7 cellular contexts compared by ENCODE assay signal in the genomic region with DNA sequence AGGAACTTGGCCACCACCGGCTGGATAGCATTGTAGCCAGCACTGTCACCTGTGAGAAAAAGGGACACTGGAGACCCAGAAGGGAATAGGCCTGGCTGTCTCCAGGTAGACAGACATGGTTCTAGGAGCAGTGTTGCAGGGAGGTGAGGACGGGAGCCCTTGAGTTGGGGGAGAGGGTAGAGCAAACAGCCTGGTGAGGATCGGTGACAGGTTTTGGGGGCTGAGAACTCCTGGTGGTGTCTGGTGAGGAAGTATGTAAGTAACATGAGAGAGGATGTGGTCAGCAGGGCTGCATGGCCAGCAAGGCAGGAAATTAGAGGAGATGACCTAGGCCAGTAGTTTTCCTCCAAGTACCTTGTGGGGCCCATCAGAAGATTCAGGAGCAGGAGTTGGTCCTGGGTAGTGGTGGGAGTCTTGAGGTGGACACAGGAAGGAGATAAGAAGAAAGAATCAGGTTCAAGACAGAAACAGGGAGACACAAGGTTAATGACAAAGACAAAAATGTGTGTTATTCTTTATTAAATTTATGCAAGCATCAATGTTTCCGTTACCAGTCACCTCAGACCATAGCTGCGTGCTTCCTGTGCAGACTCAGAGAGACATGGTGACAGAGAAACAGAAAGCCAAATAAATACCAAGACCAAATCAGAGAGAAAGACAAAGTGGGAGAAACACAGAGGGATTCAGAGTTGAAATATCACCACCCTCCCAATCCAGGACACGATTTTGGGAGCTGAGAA. TPM values are rescaled to one million over a fixed set of nuclear protein-coding genes. Genes with fewer than 3 reads are reported as not detected.
DNase-seq lines count a peak whose midpoint lies in the region; ATAC-seq and TF ChIP-seq lines count a peak whose summit lies in the region.

A gene (minus strand): TSS at position 491 of the 740 bp plus-strand sequence. CDS start 460 bp downstream, at position 31.

- H3K27ac Mint-ChIP-seq in T-cell = peak within 1 kb of the TSS; percentile 98
- peak within 1 kb of the TSS; percentile 98 for H3K27ac Mint-ChIP-seq in stimulated activated memory B cell treated with anti-CD40 and anti-IgM and Interleukin-4, amounts not matched to agents 10 μg/mL and 1 μg/mL and 100 μg/mL, for 72 hours

- CTCF ChIA-PET in T-cell (lab: Charles Lee) = interaction anchor here (0.7 to 4.2 kb wide), 5 partner anchors 18 to 47 kb away, joined by 3 to 23 read pairs (median 4); a partner anchor contains a TSS

- H3K27me3 Mint-ChIP-seq in T-cell = no peaks in the 10 kb centered on the region
- no peaks in the 10 kb centered on the region for H3K27me3 Mint-ChIP-seq in stimulated activated memory B cell treated with anti-CD40 and anti-IgM and Interleukin-4, amounts not matched to agents 10 μg/mL and 1 μg/mL and 100 μg/mL, for 72 hours

- peaks cover 13% of the 10 kb centered on the region for H3K36me3 Mint-ChIP-seq in T-cell
- peaks cover 12% of the 10 kb centered on the region for H3K36me3 Mint-ChIP-seq in stimulated activated memory B cell treated with anti-CD40 and anti-IgM and Interleukin-4, amounts not matched to agents 10 μg/mL and 1 μg/mL and 100 μg/mL, for 72 hours

- intact Hi-C loops in thyroid gland (cut with DNase I) = no loop called here

- POLR2A ChIA-PET in T-cell (lab: Charles Lee) = interaction anchor here (0.5 to 1.9 kb wide), 10 partner anchors 20 to 851 kb away, joined by 3 to 10 read pairs (median 4); a partner anchor contains a TSS

- no peak for TF ChIP-seq CTCF in coronary artery (IDR thresholded peaks at IDR 0.05)
- TF ChIP-seq CTCF in thyroid gland (IDR thresholded peaks at IDR 0.05) = no peak

- TF ChIP-seq POLR2A in thyroid gland (IDR thresholded peaks at IDR 0.05) = no peak

- no peaks in the 10 kb centered on the region for H3K9me3 Mint-ChIP-seq in T-cell
- no peaks in the 10 kb centered on the region for H3K9me3 Mint-ChIP-seq in stimulated activated memory B cell treated with anti-CD40 and anti-IgM and Interleukin-4, amounts not matched to agents 10 μg/mL and 1 μg/mL and 100 μg/mL, for 72 hours

- peaks cover 14% of the 10 kb centered on the region for H3K27me3 ChIP-seq in thyroid gland

- 62 to 74% methylated on average over 6 of the region's 6 CpGs for WGBS in thyroid gland, 2 donors

- DNase-seq in T-cell (peak; percentile 33 to 77 (median 66)), coronary artery (ENCODE audit: low spot score) (no peak), DMS53 (lab: John Stamatoyannopoulos, UW) (no peak), cerebellar cortex (ENCODE audit: low spot score) (no peak), thyroid gland (no peak)

- H3K4me3 Mint-ChIP-seq in T-cell = peak within 1 kb of the TSS; percentile 98 to 99 (median 98)
- peak within 1 kb of the TSS; percentile 93 for H3K4me3 Mint-ChIP-seq in stimulated activated memory B cell treated with anti-CD40 and anti-IgM and Interleukin-4, amounts not matched to agents 10 μg/mL and 1 μg/mL and 100 μg/mL, for 72 hours

- H3K4me1 ChIP-seq in thyroid gland = peaks cover 13 to 16% of the 10 kb centered on the region in 2 donors

- ATAC-seq in GM19438 (IDR thresholded peaks at IDR 0.05; ENCODE audit: low read depth, unreplicated experiment) (peak; percentile 43), T-cell (replicated peaks in 1 of 4) (peak; percentile 58 to 73 (median 64))
- ATAC-seq in stimulated activated memory B cell treated with anti-CD40 and anti-IgM and Interleukin-4, amounts not matched to agents 10 μg/mL and 1 μg/mL and 100 μg/mL, for 72 hours = peak; percentile 79

- H3K27ac ChIP-seq in coronary artery (peak within 1 kb of the TSS; percentile 17 to 80), thyroid gland (no peak within 1 kb of the TSS)

- H3K4me1 Mint-ChIP-seq in T-cell = peaks cover 60 to 75% (median 68%) of the 10 kb centered on the region in 3 donors
- H3K4me1 Mint-ChIP-seq in stimulated activated memory B cell treated with anti-CD40 and anti-IgM and Interleukin-4, amounts not matched to agents 10 μg/mL and 1 μg/mL and 100 μg/mL, for 72 hours = peaks cover 73% of the 10 kb centered on the region

- no peaks in the 10 kb centered on the region for H3K9me3 ChIP-seq in thyroid gland

- no peaks in the 10 kb centered on the region for H3K36me3 ChIP-seq in thyroid gland

- H3K4me3 ChIP-seq in coronary artery = no peak within 1 kb of the TSS
- H3K4me3 ChIP-seq in thyroid gland (replicated peaks in 1 of 3) = no peak within 1 kb of the TSS

RNA-seq across cellular contexts. Expression of the gene that starts here (rescaled TPM):
- total RNA-seq in T-cell (100 to 1,000 TPM; 198 to 413 (median 243) TPM), thyroid gland (1 to 10 TPM; 3.2 to 6.3 (median 4.6) TPM)

Comparison
In these comparisons a context has a peak if more than half of its experiments do, and no peak if none do; other contexts are left out.
1. RNA of the gene that starts here (total RNA-seq): 198 to 413 TPM in T-cell; 3.2 to 6.3 TPM in thyroid gland; every median in the first group is over 10 times any median in the second.
2. DNase-seq: peak in T-cell (34 of 34); none in coronary artery (single experiment), DMS53 (single experiment), cerebellar cortex (single experiment) and thyroid gland (0 of 2).
3. H3K27ac ChIP-seq: peak in coronary artery (2 of 2); none in thyroid gland (0 of 3).
4. Peak in every context shown above with its lines, with median percentiles within 50 percentile points of each other: ATAC-seq.